Comparison of ENCODE assay signal across 22 cellular contexts in genomic region chr16:85197611-85198566, GRCh38.
DNase-seq lines count a peak whose midpoint lies in the region; ATAC-seq, FAIRE-seq and TF ChIP-seq lines count a peak whose summit lies in the region.
"Had no signal": no experiment of that assay in that cellular context is flagged by ENCODE, and none has a peak within 500 bp of the region (broad histone marks: within the 10 kb centered on the region; RNA-seq: fewer than 3 reads in every experiment).

No MANE protein-coding gene starts in this region.

- H3K9me3 ChIP-seq in left ventricle myocardium inferior (replicated peaks) (no peaks in the 10 kb centered on the region), right atrium auricular region (no peaks in the 10 kb centered on the region), pancreas (no peaks in the 10 kb centered on the region), uterus (no peaks in the 10 kb centered on the region), tibial nerve (no peaks in the 10 kb centered on the region)
- H3K9me3 ChIP-seq: SJSA1 had no signal

- H3K4me3 Mint-ChIP-seq in activated CD8-positive, alpha-beta memory T cell treated with anti-CD3 and anti-CD28 coated beads, Interleukin-2, amount 10 ng/mL, durations not matched to agents 7 days and 5 days: no peak overlapping the region
- H3K4me3 Mint-ChIP-seq: activated CD4-positive, alpha-beta memory T cell treated with anti-CD3 and anti-CD28 coated beads for 36 hours; activated T-cell treated with anti-CD3 and anti-CD28 coated beads, Interleukin-2, amount 50 U/mL, for 24 hours had no signal

- ATAC-seq in left cardiac atrium (no peak), pancreas (peak in 3 of 4 donors; percentile 18 to 30 (median 18))
- ATAC-seq in activated CD8-positive, alpha-beta memory T cell treated with anti-CD3 and anti-CD28 coated beads, Interleukin-2, amount 10 ng/mL, durations not matched to agents 7 days and 5 days: no peak

- H3K27ac Mint-ChIP-seq in activated CD8-positive, alpha-beta memory T cell treated with anti-CD3 and anti-CD28 coated beads, Interleukin-2, amount 10 ng/mL, durations not matched to agents 7 days and 5 days: no peak overlapping the region
- H3K27ac Mint-ChIP-seq: activated CD4-positive, alpha-beta memory T cell treated with anti-CD3 and anti-CD28 coated beads for 36 hours; activated T-cell treated with anti-CD3 and anti-CD28 coated beads, Interleukin-2, amount 50 U/mL, for 24 hours had no signal

- no peak for TF ChIP-seq CTCF in left ventricle myocardium inferior (IDR thresholded peaks at IDR 0.05; ENCODE audit: borderline replicate concordance)
- TF ChIP-seq CTCF in right atrium auricular region (IDR thresholded peaks at IDR 0.05): no peak
- no peak for TF ChIP-seq CTCF in pancreas (IDR thresholded peaks at IDR 0.05)
- TF ChIP-seq CTCF in uterus (IDR thresholded peaks at IDR 0.05): no peak
- TF ChIP-seq CTCF in tibial nerve (IDR thresholded peaks at IDR 0.05): no peak

- CTCF ChIA-PET in activated CD8-positive, alpha-beta memory T cell treated with anti-CD3 and anti-CD28 coated beads, Interleukin-2, amount 10 ng/mL, durations not matched to agents 7 days and 5 days (lab: Charles Lee): no interaction called here

- H3K9me3 Mint-ChIP-seq in activated CD8-positive, alpha-beta memory T cell treated with anti-CD3 and anti-CD28 coated beads, Interleukin-2, amount 10 ng/mL, durations not matched to agents 7 days and 5 days (ENCODE audit: low read depth): no peaks in the 10 kb centered on the region
- H3K9me3 Mint-ChIP-seq: activated CD4-positive, alpha-beta memory T cell treated with anti-CD3 and anti-CD28 coated beads for 36 hours; activated T-cell treated with anti-CD3 and anti-CD28 coated beads, Interleukin-2, amount 50 U/mL, for 24 hours had no signal

- WGBS in pancreas, 2 donors: 48 to 51% methylated on average over 22 of the region's 22 CpGs
- 88 to 91% methylated on average over 15 to 22 of the region's 22 CpGs for WGBS in tibial nerve, 2 donors

- intact Hi-C loops in left ventricle myocardium inferior (cut with micrococcal nuclease): no loop called here
- intact Hi-C loops in left cardiac atrium (cut with DNase I): no loop called here
- intact Hi-C loops in pancreas (cut with DNase I): no loop called here
- intact Hi-C loops in uterus (cut with DNase I; ENCODE audit: low total_unique reads): no loop called here

- no peaks in the 10 kb centered on the region for H3K27me3 ChIP-seq in left ventricle myocardium inferior (ENCODE audit: low read depth)
- no peaks in the 10 kb centered on the region for H3K27me3 ChIP-seq in right atrium auricular region
- H3K27me3 ChIP-seq in pancreas: no peaks in the 10 kb centered on the region
- no peaks in the 10 kb centered on the region for H3K27me3 ChIP-seq in uterus
- no peaks in the 10 kb centered on the region for H3K27me3 ChIP-seq in tibial nerve
- H3K27me3 ChIP-seq: SJSA1 had no signal

- peaks cover 77% of the 10 kb centered on the region for H3K4me1 ChIP-seq in left ventricle myocardium inferior
- H3K4me1 ChIP-seq in right atrium auricular region: peaks cover 0 to 24% of the 10 kb centered on the region in 2 donors
- peaks cover 35 to 46% (median 39%) of the 10 kb centered on the region in 3 donors for H3K4me1 ChIP-seq in pancreas
- H3K4me1 ChIP-seq in uterus: peaks cover 11 to 33% of the 10 kb centered on the region in 2 donors
- peaks cover 0 to 56% (median 26%) of the 10 kb centered on the region in 4 donors for H3K4me1 ChIP-seq in tibial nerve

- no peak for DNase-seq in left ventricle myocardium inferior
- no peak for DNase-seq in left cardiac atrium
- DNase-seq in right atrium auricular region (ENCODE audit: low spot score): no peak
- peak in 4 of 6 donors; percentile 43 to 72 (median 56) for DNase-seq in pancreas
- no peak for DNase-seq in uterus
- DNase-seq in activated CD8-positive, alpha-beta memory T cell treated with anti-CD3 and anti-CD28 coated beads, Interleukin-2, amount 10 ng/mL, durations not matched to agents 7 days and 5 days: no peak
- no peak for DNase-seq in GM19240 (ENCODE audit: insufficient read length, low spot score)
- DNase-seq in tibial nerve (ENCODE audit: low spot score in 2 of 2): no peak
- DNase-seq: activated CD4-positive, alpha-beta memory T cell treated with anti-CD3 and anti-CD28 coated beads for 36 hours; activated naive CD4-positive, alpha-beta T cell treated with anti-CD3 and anti-CD28 coated beads, Interleukin-2, amount 50 U/mL, for 16 hours; activated T-cell treated with anti-CD3 and anti-CD28 coated beads, Interleukin-2, amount 50 U/mL, for 24 hours; kidney; NCI-H1092 treated with DMSO at 0.1 percent for 48 hours; stimulated activated CD4-positive, alpha-beta T cell treated with anti-CD3 and anti-CD28 coated beads, Interleukin-2, amount 100 ng/mL, for 24 hours; stimulated activated naive CD4-positive, alpha-beta T cell treated with Interleukin-2 at 50 U/mL for 16 hours; T-helper 2 cell; WERI-Rb-1 had no signal

- TF ChIP-seq POLR2A in uterus (IDR thresholded peaks at IDR 0.05): no peak
- no peak for TF ChIP-seq POLR2A in tibial nerve (IDR thresholded peaks at IDR 0.05)

- H3K27ac ChIP-seq in left ventricle myocardium inferior (replicated peaks): peak overlapping the region; percentile 79
- peak overlapping the region; percentile 45 to 51 for H3K27ac ChIP-seq in right atrium auricular region
- H3K27ac ChIP-seq in pancreas: peak overlapping the region in 2 of 4 donors; percentile 71 to 77
- peak overlapping the region; percentile 70 to 73 for H3K27ac ChIP-seq in uterus
- peak overlapping the region in 1 of 4 donors; percentile 59 for H3K27ac ChIP-seq in tibial nerve
- H3K27ac ChIP-seq: C4-2B, SJSA1, WERI-Rb-1 had no signal

- no peaks in the 10 kb centered on the region for H3K4me1 Mint-ChIP-seq in activated CD8-positive, alpha-beta memory T cell treated with anti-CD3 and anti-CD28 coated beads, Interleukin-2, amount 10 ng/mL, durations not matched to agents 7 days and 5 days

- H3K36me3 ChIP-seq in left ventricle myocardium inferior (no peaks in the 10 kb centered on the region), right atrium auricular region (no peaks in the 10 kb centered on the region), pancreas (no peaks in the 10 kb centered on the region), uterus (no peaks in the 10 kb centered on the region), tibial nerve (no peaks in the 10 kb centered on the region)
- H3K36me3 ChIP-seq: SJSA1, WERI-Rb-1 had no signal

- H3K36me3 Mint-ChIP-seq in activated CD8-positive, alpha-beta memory T cell treated with anti-CD3 and anti-CD28 coated beads, Interleukin-2, amount 10 ng/mL, durations not matched to agents 7 days and 5 days: no peaks in the 10 kb centered on the region
- H3K36me3 Mint-ChIP-seq: activated CD4-positive, alpha-beta memory T cell treated with anti-CD3 and anti-CD28 coated beads for 36 hours had no signal

- no peak for TF ChIP-seq EP300 in tibial nerve (IDR thresholded peaks at IDR 0.05)

- H3K4me3 ChIP-seq in left ventricle myocardium inferior (no peak overlapping the region), right atrium auricular region (no peak overlapping the region), pancreas (no peak overlapping the region), uterus (no peak overlapping the region), tibial nerve (no peak overlapping the region)
- H3K4me3 ChIP-seq: SJSA1 had no signal

- FAIRE-seq in pancreas (lab: Jason Lieb, UNC): no peak
- FAIRE-seq: A204.1, colon, D721Med, kidney had no signal

- H3K27me3 Mint-ChIP-seq in activated CD8-positive, alpha-beta memory T cell treated with anti-CD3 and anti-CD28 coated beads, Interleukin-2, amount 10 ng/mL, durations not matched to agents 7 days and 5 days: peaks cover 2% of the 10 kb centered on the region
- H3K27me3 Mint-ChIP-seq: activated CD4-positive, alpha-beta memory T cell treated with anti-CD3 and anti-CD28 coated beads for 36 hours; activated T-cell treated with anti-CD3 and anti-CD28 coated beads, Interleukin-2, amount 50 U/mL, for 24 hours had no signal

Comparison
In these comparisons a context has a peak if more than half of its experiments do, and no peak if none do; other contexts are left out.
1. DNase-seq: peak in pancreas (4 of 6); none in left ventricle myocardium inferior (single experiment), left cardiac atrium (single experiment), right atrium auricular region (single experiment), uterus (0 of 2), activated CD8-positive, alpha-beta memory T cell treated with anti-CD3 and anti-CD28 coated beads, Interleukin-2, amount 10 ng/mL, durations not matched to agents 7 days and 5 days (single experiment), GM19240 (single experiment) and tibial nerve (0 of 2).
2. ATAC-seq: peak in pancreas (3 of 4); none in left cardiac atrium (0 of 2) and activated CD8-positive, alpha-beta memory T cell treated with anti-CD3 and anti-CD28 coated beads, Interleukin-2, amount 10 ng/mL, durations not matched to agents 7 days and 5 days (single experiment).